8 cellular contexts compared by ENCODE assay signal in the genomic region with DNA sequence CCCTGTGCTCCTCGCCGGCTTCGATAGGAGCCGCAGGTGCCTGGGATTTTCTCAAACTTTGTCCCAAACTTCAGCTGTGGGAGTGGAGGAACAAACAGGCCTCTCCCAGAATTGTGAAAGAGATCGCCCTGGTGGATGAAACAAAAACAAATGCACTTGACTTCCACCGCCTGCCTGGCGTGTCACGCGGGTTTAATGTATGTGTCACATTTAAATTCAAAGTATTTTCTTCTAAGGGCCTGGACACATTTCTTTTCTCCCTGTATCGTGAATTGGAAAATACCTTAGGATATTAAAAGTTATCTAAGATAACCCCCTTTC. TPM values are rescaled to one million over a fixed set of nuclear protein-coding genes. Genes with fewer than 3 reads are reported as not detected.
DNase-seq lines count a peak whose midpoint lies in the region; ATAC-seq, FAIRE-seq and TF ChIP-seq lines count a peak whose summit lies in the region.

No MANE protein-coding gene starts in this region.

- no peak for TF ChIP-seq POLR2A in GM12892 (IDR thresholded peaks at IDR 0.05; ENCODE audit: low read depth, low read length)

- CTCF ChIA-PET in CD8-positive, alpha-beta memory T cell (lab: Charles Lee): interaction anchor here (0.6 to 2.5 kb wide), 12 partner anchors 10 to 255 kb away, joined by 3 to 8 read pairs (median 4); a partner anchor contains a TSS

- peak; percentile 13 for ATAC-seq in GM19043 (IDR thresholded peaks at IDR 0.05; ENCODE audit: low read depth, unreplicated experiment)
- peak; percentile 22 for ATAC-seq in HG03175 (IDR thresholded peaks at IDR 0.05; ENCODE audit: unreplicated experiment)
- peak; percentile 29 to 54 for ATAC-seq in lower lobe of right lung
- ATAC-seq in thoracic aorta (ENCODE audit: insufficient number of reproducible peaks, low FRiP score, low read depth): no peak

- peak overlapping the region; percentile 79 for H3K4me3 ChIP-seq in CD8-positive, alpha-beta memory T cell (ENCODE audit: low read length)
- H3K4me3 ChIP-seq in lower lobe of right lung (peak overlapping the region; percentile 82), thoracic aorta (peak overlapping the region; percentile 95)

- peaks cover 30% of the 10 kb centered on the region for H3K4me1 ChIP-seq in CD8-positive, alpha-beta memory T cell (ENCODE audit: insufficient read depth, low read length)
- peaks cover 39% of the 10 kb centered on the region for H3K4me1 ChIP-seq in lower lobe of right lung
- peaks cover 38 to 50% of the 10 kb centered on the region in 2 donors for H3K4me1 ChIP-seq in thoracic aorta (ENCODE audit: control insufficient read depth in 1 of 2, low read depth in 2 of 2)

- POLR2A ChIA-PET in CD8-positive, alpha-beta memory T cell (lab: Charles Lee): interaction anchor here (1.4 to 2.0 kb wide), 3 partner anchors 12 to 215 kb away, joined by 4 to 16 read pairs (median 9); a partner anchor contains a TSS

- H3K27ac Mint-ChIP-seq in CD8-positive, alpha-beta memory T cell: peak overlapping the region; percentile 91 to 97 (median 94)
- peak overlapping the region; percentile 99 for H3K27ac Mint-ChIP-seq in chondrocyte (ENCODE audit: unreplicated experiment)

- TF ChIP-seq CTCF in chondrocyte (IDR thresholded peaks at IDR 0.05) (peak; percentile 54), lower lobe of right lung (IDR thresholded peaks at IDR 0.05) (no peak), thoracic aorta (IDR thresholded peaks at IDR 0.05) (no peak)

- peak in 1 of 5 donors; percentile 51 for DNase-seq in CD8-positive, alpha-beta memory T cell
- DNase-seq in RPMI8226 (peak; percentile 69), chondrocyte (ENCODE audit: low spot score) (no peak), lower lobe of right lung (peak; percentile 60), thoracic aorta (ENCODE audit: low spot score) (no peak), GM12892 (ENCODE audit: insufficient read length) (no peak)

- H3K4me1 Mint-ChIP-seq in CD8-positive, alpha-beta memory T cell: peaks cover 45 to 60% (median 60%) of the 10 kb centered on the region in 3 donors
- peaks cover 58% of the 10 kb centered on the region for H3K4me1 Mint-ChIP-seq in chondrocyte (ENCODE audit: low read depth)

- intact Hi-C loops in lower lobe of right lung (cut with DNase I): no loop called here

- peak overlapping the region; percentile 88 to 99 (median 93) for H3K4me3 Mint-ChIP-seq in CD8-positive, alpha-beta memory T cell
- H3K4me3 Mint-ChIP-seq in chondrocyte (ENCODE audit: unreplicated experiment): peak overlapping the region; percentile 98

- H3K9me3 ChIP-seq in CD8-positive, alpha-beta memory T cell (ENCODE audit: low read length): no peaks in the 10 kb centered on the region
- no peaks in the 10 kb centered on the region for H3K9me3 ChIP-seq in lower lobe of right lung
- no peaks in the 10 kb centered on the region for H3K9me3 ChIP-seq in thoracic aorta

- no peaks in the 10 kb centered on the region for H3K27me3 Mint-ChIP-seq in CD8-positive, alpha-beta memory T cell
- H3K27me3 Mint-ChIP-seq in chondrocyte (ENCODE audit: low read depth): no peaks in the 10 kb centered on the region

- no peaks in the 10 kb centered on the region for H3K27me3 ChIP-seq in CD8-positive, alpha-beta memory T cell (ENCODE audit: insufficient read depth, low read length, poor library complexity, severe bottlenecking)
- H3K27me3 ChIP-seq in lower lobe of right lung (ENCODE audit: low read depth) (no peaks in the 10 kb centered on the region), thoracic aorta (replicated peaks; ENCODE audit: insufficient read depth) (no peaks in the 10 kb centered on the region)

- no peaks in the 10 kb centered on the region for H3K36me3 ChIP-seq in CD8-positive, alpha-beta memory T cell (ENCODE audit: insufficient read depth, low read length)
- H3K36me3 ChIP-seq in lower lobe of right lung: no peaks in the 10 kb centered on the region
- H3K36me3 ChIP-seq in thoracic aorta: no peaks in the 10 kb centered on the region

- H3K36me3 Mint-ChIP-seq in CD8-positive, alpha-beta memory T cell: peaks cover 0 to 15% (median 0%) of the 10 kb centered on the region in 3 donors
- H3K36me3 Mint-ChIP-seq in chondrocyte (ENCODE audit: low read depth): no peaks in the 10 kb centered on the region

- peak overlapping the region; percentile 87 for H3K27ac ChIP-seq in CD8-positive, alpha-beta memory T cell (ENCODE audit: low read depth, low read length)
- H3K27ac ChIP-seq in lower lobe of right lung: peak overlapping the region; percentile 98
- H3K27ac ChIP-seq in thoracic aorta: peak overlapping the region; percentile 98 to 99

- no peaks in the 10 kb centered on the region for H3K9me3 Mint-ChIP-seq in CD8-positive, alpha-beta memory T cell
- H3K9me3 Mint-ChIP-seq in chondrocyte (ENCODE audit: low read depth): no peaks in the 10 kb centered on the region

- FAIRE-seq in GM12892 (lab: Jason Lieb, UNC): no peak

RNA-seq across cellular contexts. Expression of a gene that starts 0.7 kb away (rescaled TPM):
- 1 to 10 TPM; 7.3 to 7.4 TPM for total RNA-seq in CD8-positive, alpha-beta memory T cell
- polyA plus RNA-seq in CD8-positive, alpha-beta memory T cell: 2.8 TPM
- total RNA-seq in chondrocyte (24.1 to 35.5 TPM (median 34.2 TPM) in 3 replicates), lower lobe of right lung (33.3 TPM), thoracic aorta (10 to 100 TPM; 37.2 to 43.5 TPM)
- 3.2 TPM for polyA plus RNA-seq in GM12892 (2012; ENCODE audit: missing spikeins)

Comparison
In these comparisons a context has a peak if more than half of its experiments do, and no peak if none do; other contexts are left out.
1. DNase-seq: peak in RPMI8226 (single experiment) and lower lobe of right lung (single experiment); none in chondrocyte (single experiment), thoracic aorta (single experiment) and GM12892 (single experiment).
2. Peak in every context shown above with its lines, with median percentiles within 50 percentile points of each other: H3K27ac ChIP-seq and H3K4me3 ChIP-seq.